Comparison of ENCODE assay signal across 8 cellular contexts in the genomic region with DNA sequence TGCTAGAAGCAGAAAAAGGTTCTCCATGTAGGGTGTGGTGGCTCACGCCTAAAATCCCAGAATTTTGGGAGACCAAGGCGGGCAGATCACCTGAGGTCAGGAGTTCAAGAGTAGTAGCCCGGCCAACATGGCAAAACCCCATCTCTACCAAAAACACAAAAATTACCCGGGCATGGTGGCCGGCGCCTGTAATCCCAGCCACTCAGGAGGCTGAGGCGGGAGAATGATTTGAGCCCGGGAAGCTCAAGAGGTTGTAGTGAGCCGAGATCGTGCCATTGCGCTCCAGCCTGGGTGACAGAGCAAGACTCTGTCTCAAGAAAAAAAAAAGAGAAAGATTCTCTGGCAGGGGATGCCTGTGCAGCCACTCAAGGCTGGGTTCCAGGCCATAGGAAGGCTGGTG.
"Had no signal": no experiment of that assay in that cellular context is flagged by ENCODE, and none has a peak within 500 bp of the region (broad histone marks: within the 10 kb centered on the region; RNA-seq: fewer than 3 reads in every experiment).

No MANE protein-coding gene starts in this region.

- H3K4me3 Mint-ChIP-seq: GM23338, H9, HFFc6 had no signal

- H3K9me3 Mint-ChIP-seq: HFFc6 had no signal

- DNase-seq: GM23248, GOT3, H7, HCEC 1CT, HFFc6 had no signal

- H3K27ac Mint-ChIP-seq: GM23338, H9, HFFc6 had no signal

- H3K27ac ChIP-seq: GM23248 had no signal

- ATAC-seq: HCT116 had no signal
